In the genomic region with DNA sequence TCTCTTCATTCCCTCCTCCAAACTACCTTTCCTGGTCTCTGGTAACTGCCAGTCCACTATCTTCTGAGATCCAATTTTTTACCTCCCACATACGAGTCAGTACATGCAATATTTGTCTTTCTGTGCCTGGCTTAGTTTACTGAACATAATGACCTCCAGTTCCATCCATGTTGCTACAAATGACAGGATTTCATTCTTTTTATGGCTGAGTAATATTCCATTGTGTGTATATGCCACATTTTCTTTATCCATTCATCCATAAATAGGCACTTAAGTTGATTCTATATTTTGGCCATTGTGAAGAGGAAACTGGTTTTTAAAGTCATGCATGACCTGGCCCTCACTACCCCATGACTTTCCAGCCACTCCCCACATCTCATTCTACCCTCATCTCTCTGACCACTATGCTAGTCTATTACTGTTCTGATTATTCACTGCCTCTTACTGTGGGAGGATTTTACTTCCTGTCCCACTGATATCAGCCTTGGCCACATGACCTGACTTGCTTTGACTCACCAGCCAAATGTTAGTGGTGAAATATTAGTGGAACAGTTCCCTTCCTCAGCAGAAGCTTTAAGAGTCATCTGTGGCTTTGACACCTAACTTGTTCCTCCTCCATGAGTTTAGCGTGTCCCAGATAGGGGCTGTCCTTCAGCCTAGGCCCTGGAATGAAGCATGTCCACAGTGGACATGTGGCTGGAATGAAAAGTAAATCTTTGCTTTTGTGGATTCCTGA, we compare ENCODE assay signal across 9 cellular contexts. TPM values are rescaled to one million over a fixed set of nuclear protein-coding genes. Genes with fewer than 3 reads are reported as not detected.
A peak's percentile ranks its signal among the peaks of the same experiment; 100 is the strongest.
DNase-seq lines count a peak whose midpoint lies in the region; ATAC-seq, FAIRE-seq and TF ChIP-seq lines count a peak whose summit lies in the region.
"Had no signal": no experiment of that assay in that cellular context is flagged by ENCODE, and none has a peak within 500 bp of the region (broad histone marks: within the 10 kb centered on the region; RNA-seq: fewer than 3 reads in every experiment).

No MANE protein-coding gene starts in this region.

- H3K79me2 ChIP-seq in GM12878 (ENCODE audit: control insufficient read depth, insufficient read depth, low read length), result no peaks in the 10 kb centered on the region

- H3K27me3 ChIP-seq in GM12878 (replicated peaks in 1 of 2; ENCODE audit: control insufficient read depth in 2 of 2, insufficient read depth in 2 of 2, low read length in 1 of 2) (no peaks in the 10 kb centered on the region), pancreas (no peaks in the 10 kb centered on the region)

- no peak for TF ChIP-seq POLR2A in GM12878 (IDR thresholded peaks at IDR 0.05; ENCODE audit: low read depth, low read length)

- no peak overlapping the region for H2AFZ ChIP-seq in GM12878 (ENCODE audit: control insufficient read depth, low read depth, low read length)

- in situ Hi-C loops in GM13976 (cut with MboI; ENCODE audit: low sequenced_read_pairs, unreplicated experiment) (no loop called here), GM12878 (cut with MboI) (no loop called here)

- DNase-seq in GM13976 (ENCODE audit: low spot score), result peak; percentile 70
- peak; percentile 82 for DNase-seq in HT1080 (ENCODE audit: low read depth)
- peak; percentile 86 for DNase-seq in GM12878 (ENCODE audit: low read depth, low spot score)
- DNase-seq in pancreas, result peak in 2 of 6 donors; percentile 18 to 29
- DNase-seq in NCI-H524 (lab: John Stamatoyannopoulos, UW), result no peak
- no peak for DNase-seq in kidney
- DNase-seq in middle frontal gyrus (ENCODE audit: extremely low spot score, low spot score), result no peak

- no peaks in the 10 kb centered on the region for H4K20me1 ChIP-seq in GM12878 (ENCODE audit: control insufficient read depth, insufficient read depth)

- H3K4me2 ChIP-seq in GM12878 (ENCODE audit: control insufficient read depth, insufficient read depth), result no peak overlapping the region

- 0 out of 4 replicates have a peak, but pooled peaks of 1 of the 2 experiments have one; percentile 10 for TF ChIP-seq EP300 in GM12878 (IDR thresholded peaks at IDR 0.05; ENCODE audit: borderline replicate concordance in 1 of 2, control insufficient read depth in 1 of 2, low read depth in 2 of 2, low read length in 2 of 2)

- no peak overlapping the region for H3K4me3 ChIP-seq in GM12878
- no peak overlapping the region for H3K4me3 ChIP-seq in pancreas
- no peak overlapping the region for H3K4me3 ChIP-seq in kidney (ENCODE audit: low read length in 2 of 2)

- no TSS peak for BruUV-seq in GM12878 (replicated peaks; lab: Mats Ljungman, UMichigan)

- 48% methylated on average over 2 of the region's 2 CpGs for WGBS in GM12878 (ENCODE audit: insufficient coverage, insufficient replicate concordance, low lambda C conversion rate, missing lambda C conversion rate)
- WGBS in pancreas, 2 donors, result 31 to 40% methylated on average over 2 of the region's 2 CpGs

- TF ChIP-seq CTCF in GM13976 (IDR thresholded peaks at IDR 0.05; ENCODE audit: borderline replicate concordance, control extremely low read depth, extremely low read depth, insufficient read depth, missing control alignments), result no peak
- no peak for TF ChIP-seq CTCF in GM12878 (IDR thresholded peaks at IDR 0.05 in 2 of 3, conservative IDR thresholded peaks at IDR 0.05 in 1 of 3; ENCODE audit: control insufficient read depth in 2 of 3, extremely low read depth in 1 of 3, insufficient read depth in 1 of 3, low read depth in 3 of 3, low read length in 3 of 3)
- TF ChIP-seq CTCF in pancreas (IDR thresholded peaks at IDR 0.05), result no peak
- no peak for TF ChIP-seq CTCF in kidney (IDR thresholded peaks at IDR 0.05; ENCODE audit: borderline replicate concordance, extremely low read depth, insufficient read depth)

- POLR2A ChIA-PET in GM12878 (lab: Charles Lee), result no interaction called here

- CTCF ChIA-PET in GM12878 (lab: Yijun Ruan, JAX), result interaction anchor here (1.4 kb wide), 1 partner anchor 293 kb away, joined by 3 read pairs; no protein-coding TSS in a partner anchor

- RAD21 ChIA-PET in GM12878 (lab: Charles Lee; ENCODE audit: unreplicated experiment), result no interaction called here

- H3K4me1 ChIP-seq in GM12878 (ENCODE audit: control insufficient read depth, insufficient read depth, low read length) (peaks cover 7% of the 10 kb centered on the region), pancreas (peaks cover 14 to 38% (median 26%) of the 10 kb centered on the region in 3 donors), kidney (ENCODE audit: control insufficient read depth in 1 of 2, insufficient read depth in 1 of 2, low read depth in 1 of 2, low read length in 2 of 2) (no peaks in the 10 kb centered on the region)

- TF ChIP-seq RAD21 in GM12878 (IDR thresholded peaks at IDR 0.05; ENCODE audit: insufficient read depth, low read depth, low read length), result no peak

- peak; percentile 86 for FAIRE-seq in GM12878 (lab: Jason Lieb, UNC)
- FAIRE-seq in pancreas (lab: Jason Lieb, UNC), result no peak
- no peak for FAIRE-seq in kidney (lab: Jason Lieb, UNC)
- FAIRE-seq: TTC549 had no signal

- intact Hi-C loops in GM12878 (cut with micrococcal nuclease; ENCODE audit: unreplicated experiment), result no loop called here
- intact Hi-C loops in pancreas (cut with DNase I), result no loop called here
- intact Hi-C loops in kidney (cut with DNase I), result no loop called here

- H3K9ac ChIP-seq in GM12878 (ENCODE audit: control insufficient read depth, insufficient read depth, low read length), result no peak overlapping the region
- no peak overlapping the region for H3K9ac ChIP-seq in kidney (ENCODE audit: low read length in 2 of 2)

- H3K9me3 ChIP-seq in GM12878 (replicated peaks; ENCODE audit: control insufficient read depth, insufficient read depth, low read length) (peaks cover 6% of the 10 kb centered on the region; the same call in 1 of the 3 replicates), pancreas (no peaks in the 10 kb centered on the region), kidney (ENCODE audit: control insufficient read depth in 1 of 2, low read length in 2 of 2) (no peaks in the 10 kb centered on the region)

- ATAC-seq in GM21526 (IDR thresholded peaks at IDR 0.05; ENCODE audit: low FRiP score, unreplicated experiment) (peak; percentile 72), GM12878 (peak; percentile 95), pancreas (peak; percentile 63 to 75 (median 71))

- no peak overlapping the region for H3K27ac ChIP-seq in GM12878 (ENCODE audit: control insufficient read depth, insufficient read depth)
- peak overlapping the region in 3 of 4 donors; percentile 9 to 41 (median 10) for H3K27ac ChIP-seq in pancreas
- no peak overlapping the region for H3K27ac ChIP-seq in kidney (ENCODE audit: low read depth in 2 of 2, low read length in 2 of 2)

- SMC1A ChIA-PET in GM12878 (lab: Charles Lee; ENCODE audit: uncharacterized antibody, unreplicated experiment), result no interaction called here

- H3K36me3 ChIP-seq in GM12878 (ENCODE audit: control insufficient read depth in 2 of 2, insufficient read depth in 2 of 2, low read length in 1 of 2) (peaks cover 0 to 1% of the 10 kb centered on the region in 2 experiments; a peak in 1 of 4 replicates), pancreas (no peaks in the 10 kb centered on the region), kidney (ENCODE audit: control insufficient read depth in 1 of 2, insufficient read depth in 2 of 2, low read length in 2 of 2) (no peaks in the 10 kb centered on the region)

TF ChIP-seq in GM12878, 131 proteins besides CTCF, POLR2A, EP300 and RAD21 (continues in another document):
- TF ChIP-seq PAX5 (IDR thresholded peaks at IDR 0.05; ENCODE audit: borderline replicate concordance, low read depth, low read length) (peak; percentile 72), TARDBP (IDR thresholded peaks at IDR 0.05; ENCODE audit: borderline replicate concordance) (no peak), ZNF217 (IDR thresholded peaks at IDR 0.05) (peak; percentile 32; the same call in 1 of the 2 replicates), ETV6 (conservative IDR thresholded peaks at IDR 0.05 in 1 of 2, IDR thresholded peaks at IDR 0.05 in 1 of 2; ENCODE audit: borderline replicate concordance in 1 of 2, low read depth in 1 of 2) (peak in 1 of 2 experiments; percentile 14; a peak in 1 of 4 replicates), POU2F2 (IDR thresholded peaks at IDR 0.05; ENCODE audit: borderline replicate concordance, low read depth, low read length) (peak; percentile 81; the same call in 1 of the 3 replicates), RFX5 (IDR thresholded peaks at IDR 0.05; ENCODE audit: low read depth, low read length) (no peak), ATF7 (IDR thresholded peaks at IDR 0.05; ENCODE audit: low read depth) (peak; percentile 75)

RNA-seq across cellular contexts. Expression of gene GOLGA5, which starts 52.2 kb away (rescaled TPM):
- total RNA-seq in HT1080 (2014; rRNA removed; shearing (Covaris generic)), result 20.4 and 23.6 TPM in 2 replicates
- 33.5 and 42.2 TPM in 2 replicates for polyA plus RNA-seq in HT1080 (2015; cell fraction: cytosol; rRNA removed)
- 14.8 and 19.9 TPM in 2 replicates for polyA plus RNA-seq in HT1080 (2015; cell fraction: nucleus; rRNA removed)
- 28.4 and 31.3 TPM in 2 replicates for total RNA-seq in GM12878 (2013; cell fraction: nucleolus; rRNA removed)
- 15.6 and 18.6 TPM in 2 replicates for total RNA-seq in GM12878 (2014; rRNA removed)
- 23.6 and 23.8 TPM in 2 replicates for total RNA-seq in GM12878 (2014; rRNA removed; fragmentation: Illumina TruSeq; extraction: Trizol)
- total RNA-seq in GM12878 (2021), result 16.0 and 16.5 TPM in 2 replicates
- 12.9 TPM for polyA plus RNA-seq in GM12878 (2011; ENCODE audit: low read depth)
- polyA plus RNA-seq in GM12878 (2011; rRNA removed), result 21.5 and 31.3 TPM in 2 replicates
- polyA plus RNA-seq in GM12878 (2011; cell fraction: cytosol; rRNA removed), result 10.0 and 11.8 TPM in 2 replicates
- polyA plus RNA-seq in GM12878 (2011; cell fraction: nucleus; rRNA removed), result 12.1 and 12.3 TPM in 2 replicates
- 18.0 and 20.7 TPM in 2 replicates for polyA plus RNA-seq in GM12878 (2012)
- polyA plus RNA-seq in GM12878 (2014; fragmentation: Illumina TruSeq; extraction: Trizol), result 25.8 and 31.6 TPM in 2 replicates
- polyA plus RNA-seq in GM12878 (2014; fragmentation: Nextera tagmentation; extraction: Ambion mirVana), result 10 to 100 TPM; 10.9 to 13.9 TPM
- polyA plus RNA-seq in GM12878 (2014; rRNA removed), result 15.5 and 17.9 TPM in 2 replicates
- polyA plus RNA-seq in GM12878 (2016; fragmentation: Nextera tagmentation; extraction: Ambion mirVana), result 10 to 100 TPM; 23.9 to 30.1 TPM
- polyA minus RNA-seq in GM12878 (2011; rRNA and poly(A)+ RNA removed), result 9.5 and 14.2 TPM in 2 replicates
- 7.3 and 9.5 TPM in 2 replicates for polyA minus RNA-seq in GM12878 (2011; cell fraction: cytosol; rRNA and poly(A)+ RNA removed)
- polyA minus RNA-seq in GM12878 (2011; cell fraction: nucleus; rRNA and poly(A)+ RNA removed), result 6.8 and 10.0 TPM in 2 replicates
- 10 to 100 TPM; 12.8 to 19.2 (median 16.8) TPM for total RNA-seq in pancreas
- 10 to 100 TPM; 21.7 to 22.6 TPM for polyA plus RNA-seq in pancreas
- total RNA-seq in kidney, result 33.7 TPM
- 27.7 TPM for polyA plus RNA-seq in kidney (ENCODE audit: insufficient read depth, low read depth, low replicate concordance)

Comparison
In these comparisons a context has a peak if more than half of its experiments do, and no peak if none do; other contexts are left out.
1. DNase-seq: peak in GM13976 (single experiment), HT1080 (single experiment) and GM12878 (single experiment); none in NCI-H524 (0 of 2), kidney (single experiment) and middle frontal gyrus (single experiment).
2. H3K27ac ChIP-seq: peak in pancreas (3 of 4); none in GM12878 (single experiment) and kidney (0 of 2).
3. Peak in every context shown above with its lines, with median percentiles within 50 percentile points of each other: ATAC-seq.